Comparison of ENCODE assay signal across 8 cellular contexts in genomic region chr1:7454052-7454815, GRCh38.
DNase-seq lines count a peak whose midpoint lies in the region; ATAC-seq and TF ChIP-seq lines count a peak whose summit lies in the region.

No MANE protein-coding gene starts in this region.

- no peak for TF ChIP-seq POLR2A in breast epithelium (IDR thresholded peaks at IDR 0.05)

- TF ChIP-seq CTCF in MCF 10A (IDR thresholded peaks at IDR 0.05; ENCODE audit: unreplicated experiment) = peak; percentile 20
- no peak for TF ChIP-seq CTCF in breast epithelium (IDR thresholded peaks at IDR 0.05)
- TF ChIP-seq CTCF in type B pancreatic cell (conservative IDR thresholded peaks at IDR 0.05) = peak; percentile 69

- no peaks in the 10 kb centered on the region for H3K9me3 Mint-ChIP-seq in MCF 10A (ENCODE audit: unreplicated experiment)
- H3K9me3 Mint-ChIP-seq in type B pancreatic cell = no peaks in the 10 kb centered on the region

- H3K27me3 Mint-ChIP-seq in MCF 10A (ENCODE audit: insufficient read depth, unreplicated experiment) (no peaks in the 10 kb centered on the region), type B pancreatic cell (peaks cover 3% of the 10 kb centered on the region)

- ATAC-seq in left ventricle myocardium superior (peak; percentile 53), aorta (ENCODE audit: low FRiP score) (no peak), HG03097 (IDR thresholded peaks at IDR 0.05; ENCODE audit: low FRiP score, unreplicated experiment) (no peak)

- DNase-seq in MCF 10A (ENCODE audit: unreplicated experiment) (no peak), breast epithelium (ENCODE audit: low spot score in 2 of 2) (no peak), RPMI7951 (ENCODE audit: low read depth) (peak; percentile 45), left ventricle myocardium superior (peak; percentile 51), type B pancreatic cell (ENCODE audit: extremely low spot score, unreplicated experiment) (no peak), NCI-H226 (no peak), aorta (no peak)

- peak overlapping the region; percentile 70 for H3K27ac Mint-ChIP-seq in MCF 10A (ENCODE audit: low read depth, unreplicated experiment)
- H3K27ac Mint-ChIP-seq in type B pancreatic cell = no peak overlapping the region

- WGBS in aorta, 2 donors = 76 to 77% methylated on average over 19 of the region's 19 CpGs

- H3K4me3 Mint-ChIP-seq in MCF 10A (ENCODE audit: unreplicated experiment) (no peak overlapping the region), type B pancreatic cell (no peak overlapping the region)

- BruUV-seq in MCF 10A (replicated peaks; lab: Mats Ljungman, UMichigan) = no TSS peak

- H3K27me3 ChIP-seq in breast epithelium (no peaks in the 10 kb centered on the region), aorta (ENCODE audit: control insufficient read depth in 1 of 2, insufficient read depth in 2 of 2, low read length in 1 of 2) (no peaks in the 10 kb centered on the region)

- H3K27ac ChIP-seq in breast epithelium (no peak overlapping the region), aorta (ENCODE audit: low read depth in 1 of 2, low read length in 2 of 2) (no peak overlapping the region)

- intact Hi-C loops in MCF 10A (cut with micrococcal nuclease) = loop anchor here (1.0 kb wide), 2 partner anchors 85 to 193 kb away; no protein-coding TSS in a partner anchor
- intact Hi-C loops in breast epithelium (cut with DNase I; ENCODE audit: low total_unique reads) = no loop called here
- intact Hi-C loops in left ventricle myocardium superior (cut with micrococcal nuclease) = no loop called here
- intact Hi-C loops in aorta (cut with DNase I) = loop anchor here (10.0 kb wide), 1 partner anchor 191 kb away; no protein-coding TSS in a partner anchor

- H3K36me3 ChIP-seq in breast epithelium = no peaks in the 10 kb centered on the region
- H3K36me3 ChIP-seq in aorta (ENCODE audit: control insufficient read depth in 1 of 2, insufficient read depth in 2 of 2, low read length in 1 of 2) = no peaks in the 10 kb centered on the region

- no peaks in the 10 kb centered on the region for H3K4me1 Mint-ChIP-seq in MCF 10A (ENCODE audit: insufficient read depth, unreplicated experiment)
- H3K4me1 Mint-ChIP-seq in type B pancreatic cell (ENCODE audit: unreplicated experiment) = peaks cover 25% of the 10 kb centered on the region

- POLR2A ChIA-PET in MCF 10A (lab: Yijun Ruan, JAX) = interaction anchor here (1.5 to 1.7 kb wide), 2 partner anchors 14 to 16 kb away, joined by 3 to 11 read pairs; no protein-coding TSS in a partner anchor

- CTCF ChIA-PET in MCF 10A (lab: Yijun Ruan, JAX) = no interaction called here

- no peaks in the 10 kb centered on the region for H3K4me1 ChIP-seq in breast epithelium
- H3K4me1 ChIP-seq in aorta (ENCODE audit: control insufficient read depth in 1 of 2, insufficient read depth in 2 of 2, low read length in 2 of 2) = no peaks in the 10 kb centered on the region

- H3K9me3 ChIP-seq in breast epithelium (no peaks in the 10 kb centered on the region), aorta (ENCODE audit: control insufficient read depth, low read length) (no peaks in the 10 kb centered on the region)

- no peak overlapping the region for H3K4me3 ChIP-seq in breast epithelium
- H3K4me3 ChIP-seq in aorta (ENCODE audit: low read length in 2 of 2) = no peak overlapping the region

- H3K36me3 Mint-ChIP-seq in MCF 10A (ENCODE audit: insufficient read depth, unreplicated experiment) (no peaks in the 10 kb centered on the region), type B pancreatic cell (no peaks in the 10 kb centered on the region)

Comparison
In these comparisons a context has a peak if more than half of its experiments do, and no peak if none do; other contexts are left out.
1. CTCF ChIP-seq: peak in MCF 10A (single experiment) and type B pancreatic cell (single experiment); none in breast epithelium (0 of 3).
2. intact Hi-C loops: an anchor here in MCF 10A (1.0 kb wide) and aorta (10.0 kb wide); none called in breast epithelium and left ventricle myocardium superior.
3. DNase-seq: peak in RPMI7951 (single experiment) and left ventricle myocardium superior (single experiment); none in MCF 10A (single experiment), breast epithelium (0 of 2), type B pancreatic cell (single experiment), NCI-H226 (single experiment) and aorta (0 of 2).